Comparison of ENCODE assay signal across 22 cellular contexts in genomic region chr16:87803385-87803784, GRCh38. TPM values are rescaled to one million over a fixed set of nuclear protein-coding genes. Genes with fewer than 3 reads are reported as not detected.
DNase-seq lines count a peak whose midpoint lies in the region; ATAC-seq, FAIRE-seq and TF ChIP-seq lines count a peak whose summit lies in the region.
"Had no signal": no experiment of that assay in that cellular context is flagged by ENCODE, and none has a peak within 500 bp of the region (broad histone marks: within the 10 kb centered on the region; RNA-seq: fewer than 3 reads in every experiment).

No MANE protein-coding gene starts in this region.

- H3K27me3 Mint-ChIP-seq in WTC11 (ENCODE audit: low read depth): peaks cover 4% of the 10 kb centered on the region; the same call in 1 of the 2 replicates

- no peaks in the 10 kb centered on the region for H3K9me2 ChIP-seq in OCI-LY1 (ENCODE audit: low read depth, low read length)

- H3K9me3 Mint-ChIP-seq in WTC11: peaks cover 10% of the 10 kb centered on the region; the same call in 1 of the 2 replicates

- H3K9me3 ChIP-seq in A549 (0 out of 3 replicates have a peak, but pooled peaks cover 2% of the 10 kb centered on the region), OCI-LY1 (ENCODE audit: low read length) (peaks cover 3% of the 10 kb centered on the region; the same call in 1 of the 2 replicates)
- H3K9me3 ChIP-seq in BLaER1 treated with 17β-estradiol and CSF1 and Interleukin-3, amounts not matched to agents 10 nM and 100 nM (replicated peaks in 1 of 11): peaks cover 0 to 3% (median 0%) of the 10 kb centered on the region in 11 experiments; a peak in 2 of 22 replicates
- H3K9me3 ChIP-seq: Peyer's patch, SJSA1 had no signal

- H4K20me1 ChIP-seq in BLaER1 treated with 17β-estradiol and CSF1 and Interleukin-3, amounts not matched to agents 10 nM and 100 nM: no peaks in the 10 kb centered on the region
- no peaks in the 10 kb centered on the region for H4K20me1 ChIP-seq in OCI-LY1 (ENCODE audit: insufficient read depth, low read length)

- TF ChIP-seq EP300 in A549 (IDR thresholded peaks at IDR 0.05): no peak

- TF ChIP-seq POLR2A in A549 (IDR thresholded peaks at IDR 0.05; ENCODE audit: low read length): no peak

- no peak overlapping the region for H2AFZ ChIP-seq in OCI-LY1 (ENCODE audit: low read length)

- FAIRE-seq in A549 (lab: Jason Lieb, UNC): no peak
- FAIRE-seq in bronchial epithelial cell (lab: Jason Lieb, UNC): peak; percentile 40
- FAIRE-seq: H54 had no signal

- WGBS in A549 (ENCODE audit: missing lambda C conversion rate): 77% methylated on average over 5 of the region's 5 CpGs

- ATAC-seq in A549 (no peak), WTC11 (no peak)
- ATAC-seq: Right ventricle myocardium inferior had no signal

- H3K27ac Mint-ChIP-seq in WTC11: no peak overlapping the region

- no peak for DNase-seq in A549 (ENCODE audit: low read depth in 1 of 2, low spot score in 1 of 2)
- no peak for DNase-seq in bronchial epithelial cell (ENCODE audit: low read depth)
- DNase-seq in SW 1271 (lab: John Stamatoyannopoulos, UW): no peak
- DNase-seq in A172 (ENCODE audit: low spot score): no peak
- DNase-seq in substantia nigra (lab: John Stamatoyannopoulos, UW): no peak
- DNase-seq in WTC11 (ENCODE audit: low spot score): no peak
- DNase-seq: ACHN, EL, KG1, NCI-H1105, NCI-H146, NCI-H2029, NCI-H2227 treated with DMSO at 0.1 percent for 48 hours, NCI-H510A, NCI-H748 treated with DMSO at 0.1 percent for 48 hours, Peyer's patch had no signal

- no peaks in the 10 kb centered on the region for H3K36me3 Mint-ChIP-seq in WTC11

- H3K4me1 ChIP-seq in A549 (peaks cover 29% of the 10 kb centered on the region), OCI-LY1 (ENCODE audit: insufficient read depth, low read length, severe bottlenecking) (peaks cover 50% of the 10 kb centered on the region)
- peaks cover 45 to 91% (median 86%) of the 10 kb centered on the region in 10 experiments for H3K4me1 ChIP-seq in BLaER1 treated with 17β-estradiol and CSF1 and Interleukin-3, amounts not matched to agents 10 nM and 100 nM

- no peaks in the 10 kb centered on the region for H3K36me3 ChIP-seq in BLaER1 treated with 17β-estradiol and CSF1 and Interleukin-3, amounts not matched to agents 10 nM and 100 nM
- peaks cover 12% of the 10 kb centered on the region; the same call in 1 of the 2 replicates for H3K36me3 ChIP-seq in OCI-LY1 (ENCODE audit: insufficient read depth, low read length)
- no peaks in the 10 kb centered on the region for H3K36me3 ChIP-seq in bronchial epithelial cell (ENCODE audit: control insufficient read depth, insufficient read depth, low read length)
- H3K36me3 ChIP-seq: Peyer's patch, SJSA1 had no signal

- H3K9ac ChIP-seq in BLaER1 treated with 17β-estradiol and CSF1 and Interleukin-3, amounts not matched to agents 10 nM and 100 nM: peak overlapping the region in 6 of 11 experiments; percentile 59 to 89 (median 84); a peak in 12 of 22 replicates
- no peak overlapping the region for H3K9ac ChIP-seq in OCI-LY1 (ENCODE audit: low read length)

- peaks cover 4% of the 10 kb centered on the region; the same call in 1 of the 2 replicates for H3K4me1 Mint-ChIP-seq in WTC11

- TF ChIP-seq RAD21 in A549 (conservative IDR thresholded peaks at IDR 0.05 in 1 of 2, IDR thresholded peaks at IDR 0.05 in 1 of 2): no peak

- no peaks in the 10 kb centered on the region for H3K79me2 ChIP-seq in OCI-LY1 (ENCODE audit: insufficient read depth, low read length)

- H3K4me2 ChIP-seq in A549: no peak overlapping the region
- H3K4me2 ChIP-seq in BLaER1 treated with 17β-estradiol and CSF1 and Interleukin-3, amounts not matched to agents 10 nM and 100 nM: peak overlapping the region in 10 of 11 experiments; percentile 56 to 98 (median 91); a peak in 19 of 22 replicates
- no peak overlapping the region for H3K4me2 ChIP-seq in OCI-LY1 (ENCODE audit: low read length)

- H3K4me3 ChIP-seq in A549 (no peak overlapping the region), OCI-LY1 (ENCODE audit: low read depth, low read length, poor library complexity, severe bottlenecking) (no peak overlapping the region), bronchial epithelial cell (ENCODE audit: low read depth, low read length) (no peak overlapping the region)
- no peak overlapping the region; a peak in 1 of 20 replicates for H3K4me3 ChIP-seq in BLaER1 treated with 17β-estradiol and CSF1 and Interleukin-3, amounts not matched to agents 10 nM and 100 nM
- H3K4me3 ChIP-seq: Peyer's patch, SJSA1 had no signal

- no peak overlapping the region for H3K4me3 Mint-ChIP-seq in WTC11

- peaks cover 0 to 31% (median 0%) of the 10 kb centered on the region in 11 experiments; a peak in 4 of 22 replicates for H3K27me3 ChIP-seq in BLaER1 treated with 17β-estradiol and CSF1 and Interleukin-3, amounts not matched to agents 10 nM and 100 nM
- H3K27me3 ChIP-seq in OCI-LY1 (ENCODE audit: insufficient read depth, low read length) (no peaks in the 10 kb centered on the region), bronchial epithelial cell (ENCODE audit: control insufficient read depth, insufficient read depth, low read length) (no peaks in the 10 kb centered on the region)
- H3K27me3 ChIP-seq: Peyer's patch, SJSA1 had no signal

- TF ChIP-seq CTCF in A549 (IDR thresholded peaks at IDR 0.05) (no peak), OCI-LY1 (IDR thresholded peaks at IDR 0.05; ENCODE audit: low read length) (no peak), bronchial epithelial cell (IDR thresholded peaks at IDR 0.05; ENCODE audit: insufficient read depth, low read length, severe bottlenecking) (no peak), WTC11 (IDR thresholded peaks at IDR 0.05) (no peak)

- CTCF ChIA-PET in A549 (lab: Yijun Ruan, JAX) (interaction anchor here (0.6 to 14.7 kb wide), 7 partner anchors 10 to 68 kb away, joined by 3 to 140 read pairs (median 3); no protein-coding TSS in a partner anchor), WTC11 (lab: Charles Lee) (interaction anchor here (1.3 to 1.4 kb wide), 2 partner anchors 24 to 46 kb away, joined by 4 read pairs; no protein-coding TSS in a partner anchor)

- POLR2A ChIA-PET in A549 (lab: Yijun Ruan, JAX): interaction anchor here (0.6 kb wide), 1 partner anchor 9 kb away, joined by 3 read pairs; no protein-coding TSS in a partner anchor
- POLR2A ChIA-PET in WTC11 (lab: Charles Lee): no interaction called here

- no peaks in the 10 kb centered on the region for H3F3A ChIP-seq in OCI-LY1 (ENCODE audit: insufficient read depth, low read length)

- peak overlapping the region; percentile 28 to 92; a peak in 4 of 6 replicates for H3K27ac ChIP-seq in A549
- peak overlapping the region in 8 of 11 experiments; percentile 55 to 97 (median 92); a peak in 15 of 22 replicates for H3K27ac ChIP-seq in BLaER1 treated with 17β-estradiol and CSF1 and Interleukin-3, amounts not matched to agents 10 nM and 100 nM
- peak overlapping the region; percentile 87 for H3K27ac ChIP-seq in OCI-LY1 (ENCODE audit: low read depth, low read length, poor library complexity, severe bottlenecking)
- H3K27ac ChIP-seq in substantia nigra (ENCODE audit: low read depth, low read length, poor library complexity, severe bottlenecking): no peak overlapping the region
- H3K27ac ChIP-seq: C4-2B, Peyer's patch, SJSA1 had no signal

TF ChIP-seq in A549, 52 proteins besides CTCF, POLR2A, EP300 and RAD21:
- TF ChIP-seq ATOH8 (CRISPR knock-in tag; IDR thresholded peaks at IDR 0.05; ENCODE audit: low read depth) (no peak), ZNF302 (CRISPR knock-in tag; IDR thresholded peaks at IDR 0.05) (no peak), MAFK (IDR thresholded peaks at IDR 0.05; ENCODE audit: partially characterized antibody) (no peak), EHF (CRISPR knock-in tag; IDR thresholded peaks at IDR 0.05) (no peak)

TF ChIP-seq in WTC11, 78 proteins besides CTCF, POLR2A, EP300 and RAD21 (continues in another document):
- no peak for TF ChIP-seq RORB (CRISPR knock-in tag; IDR thresholded peaks at IDR 0.05)
- no peak for TF ChIP-seq OVOL2 (CRISPR knock-in tag; IDR thresholded peaks at IDR 0.05; ENCODE audit: borderline replicate concordance)
- TF ChIP-seq ZNF425 (CRISPR knock-in tag; conservative IDR thresholded peaks at IDR 0.05): no peak
- no peak for TF ChIP-seq NFYB (CRISPR knock-in tag; conservative IDR thresholded peaks at IDR 0.05; ENCODE audit: low read depth)
- no peak for TF ChIP-seq NR2C2 (CRISPR knock-in tag; IDR thresholded peaks at IDR 0.05)
- no peak for TF ChIP-seq ZBTB43 (CRISPR knock-in tag; IDR thresholded peaks at IDR 0.05)

RNA-seq across cellular contexts. Expression of gene KLHDC4, which starts 37.6 kb away (rescaled TPM):
- 22.6 and 25.9 TPM in 2 replicates for polyA plus RNA-seq in A549 (2011; rRNA removed)
- polyA plus RNA-seq in A549 (2012; cell fraction: cytosol; rRNA removed): 49.9 and 55.6 TPM in 2 replicates
- 197 and 201 TPM in 2 replicates for polyA plus RNA-seq in A549 (2012; cell fraction: nucleus; rRNA removed)
- 34.8 to 38.2 TPM (median 37.2 TPM) in 3 replicates for polyA plus RNA-seq in A549 (2017; fragmentation: RNase III; extraction: RNeasy Plus Mini Kit Qiagen cat#74134 plus additional on column Dnase treatment)
- 30.0 and 33.8 TPM in 2 replicates for polyA minus RNA-seq in A549 (2011; rRNA and poly(A)+ RNA removed)
- 27.7 and 30.8 TPM in 2 replicates for total RNA-seq in bronchial epithelial cell
- total RNA-seq in A172 (2014; rRNA removed; shearing (Covaris generic)): 18.4 and 33.8 TPM in 2 replicates
- 60.0 to 63.6 TPM (median 60.5 TPM) in 3 replicates for total RNA-seq in WTC11 (2021)

Comparison
In these comparisons a context has a peak if more than half of its experiments do, and no peak if none do; other contexts are left out.
1. H3K4me2 ChIP-seq: peak in BLaER1 treated with 17β-estradiol and CSF1 and Interleukin-3, amounts not matched to agents 10 nM and 100 nM (10 of 11); none in A549 (single experiment) and OCI-LY1 (single experiment).